8 cellular contexts compared by ENCODE assay signal in the genomic region with DNA sequence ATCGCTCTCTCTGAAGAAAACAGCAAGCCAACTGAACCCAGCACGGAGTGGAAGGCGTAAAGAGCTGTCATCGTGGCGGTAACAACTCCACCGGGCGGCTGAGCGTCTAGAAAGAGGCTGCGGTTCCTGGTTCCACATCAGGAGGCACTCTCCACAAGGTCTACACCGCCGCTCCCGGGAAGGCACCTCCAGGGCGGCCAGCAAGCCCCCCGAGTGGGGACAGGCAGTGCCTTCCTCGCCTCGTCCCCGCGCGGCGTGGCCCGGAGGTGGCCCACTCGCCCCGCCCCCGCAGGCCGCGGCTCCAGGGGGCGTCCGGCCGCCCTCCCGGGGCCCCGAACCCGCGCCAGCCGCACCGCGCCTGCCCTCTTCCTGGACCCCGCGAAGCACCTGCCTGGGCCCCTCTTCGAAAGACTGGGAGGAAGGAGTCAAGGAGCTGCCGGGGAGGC. TPM values are rescaled to one million over a fixed set of nuclear protein-coding genes. Genes with fewer than 3 reads are reported as not detected.
DNase-seq lines count a peak whose midpoint lies in the region; ATAC-seq and TF ChIP-seq lines count a peak whose summit lies in the region.

No MANE protein-coding gene starts in this region.

- H3K27me3 ChIP-seq in WERI-Rb-1 (ENCODE audit: insufficient read depth, low read depth, severe bottlenecking) (no peaks in the 10 kb centered on the region), lung (ENCODE audit: control insufficient read depth, insufficient read depth) (no peaks in the 10 kb centered on the region)

- 0% methylated on average over 28 to 40 of the region's 40 CpGs for WGBS in lung, 2 donors

- peaks cover 0 to 2% of the 10 kb centered on the region in 2 donors for H3K4me1 ChIP-seq in lung (ENCODE audit: control insufficient read depth in 2 of 2, insufficient read depth in 2 of 2, low read length in 2 of 2)

- H3K27ac ChIP-seq in WERI-Rb-1 (peak overlapping the region; percentile 95), coronary artery (peak overlapping the region; percentile 91 to 94), lung (ENCODE audit: low read depth in 1 of 2, low read length in 1 of 2) (peak overlapping the region; percentile 88 to 99)

- peak overlapping the region; percentile 100 for H3K4me3 ChIP-seq in WERI-Rb-1 (ENCODE audit: low read depth, low read length)
- peak overlapping the region; percentile 74 for H3K4me3 ChIP-seq in coronary artery
- H3K4me3 ChIP-seq in lung = peak overlapping the region; percentile 96

- TF ChIP-seq CTCF in WERI-Rb-1 (IDR thresholded peaks at IDR 0.05; ENCODE audit: low read depth, low read length) (peak; percentile 36), coronary artery (IDR thresholded peaks at IDR 0.05) (no peak), lung (IDR thresholded peaks at IDR 0.05; ENCODE audit: control extremely low read depth, extremely low read depth) (peak; percentile 2)

- H3K36me3 ChIP-seq in WERI-Rb-1 (peaks cover 4% of the 10 kb centered on the region), lung (ENCODE audit: control insufficient read depth in 2 of 2, insufficient read depth in 2 of 2, low read length in 2 of 2) (no peaks in the 10 kb centered on the region)

- H3K9me3 ChIP-seq in WERI-Rb-1 (ENCODE audit: severe bottlenecking) = no peaks in the 10 kb centered on the region
- H3K9me3 ChIP-seq in lung (ENCODE audit: control insufficient read depth in 2 of 2, insufficient read depth in 1 of 2, low read length in 1 of 2) = no peaks in the 10 kb centered on the region

- DNase-seq in ELR (ENCODE audit: low read depth) = peak; percentile 42
- DNase-seq in HuH-7 (ENCODE audit: low spot score) = peak; percentile 20
- peak; percentile 48 for DNase-seq in WERI-Rb-1
- DNase-seq in coronary artery (ENCODE audit: low spot score) = no peak
- peak; percentile 42 for DNase-seq in lung (ENCODE audit: low spot score)
- DNase-seq in stimulated activated CD8-positive, alpha-beta memory T cell treated with anti-CD3 and anti-CD28 coated beads, Interleukin-12 subunit alpha, Interleukin-12 subunit beta, amount 100 ng/mL, for 4 hours (ENCODE audit: low read depth) = peak; percentile 41
- DNase-seq in NCI-H2029 treated with DMSO at 0.1 percent for 48 hours (lab: John Stamatoyannopoulos, UW) = no peak

- ATAC-seq in GM21515 (IDR thresholded peaks at IDR 0.05; ENCODE audit: unreplicated experiment) = peak; percentile 39
- peak; percentile 24 for ATAC-seq in lung (ENCODE audit: insufficient read depth, low FRiP score)

RNA-seq across cellular contexts. Expression of a gene that starts 0.7 kb away (rescaled TPM):
- 10 to 100 TPM; 12.4 to 23.1 TPM for total RNA-seq in lung
- polyA plus RNA-seq in lung = 1 to 10 TPM; 3.3 to 7.4 TPM

Comparison
In these comparisons a context has a peak if more than half of its experiments do, and no peak if none do; other contexts are left out.
1. DNase-seq: peak in ELR (single experiment), HuH-7 (single experiment), WERI-Rb-1 (single experiment), lung (single experiment) and stimulated activated CD8-positive, alpha-beta memory T cell treated with anti-CD3 and anti-CD28 coated beads, Interleukin-12 subunit alpha, Interleukin-12 subunit beta, amount 100 ng/mL, for 4 hours (single experiment); none in coronary artery (single experiment) and NCI-H2029 treated with DMSO at 0.1 percent for 48 hours (single experiment).
2. Peak in every context shown above with its lines, with median percentiles within 50 percentile points of each other: H3K27ac ChIP-seq and H3K4me3 ChIP-seq.